ENCODE assay signal across 22 cellular contexts in genomic region chr9:108783318-108784127, GRCh38.
DNase-seq lines count a peak whose midpoint lies in the region; ATAC-seq, FAIRE-seq and TF ChIP-seq lines count a peak whose summit lies in the region.
"Had no signal": no experiment of that assay in that cellular context is flagged by ENCODE, and none has a peak within 500 bp of the region (broad histone marks: within the 10 kb centered on the region; RNA-seq: fewer than 3 reads in every experiment).

No MANE protein-coding gene starts in this region.

- no peak for FAIRE-seq in pancreas (lab: Jason Lieb, UNC)
- FAIRE-seq: GM12878, TTC549 had no signal

- intact Hi-C loops in pancreas (cut with DNase I) = no loop called here

- H3K9me3 ChIP-seq in mesodermal cell (ENCODE audit: control insufficient read depth, low read length) (no peaks in the 10 kb centered on the region), subcutaneous abdominal adipose tissue (ENCODE audit: control insufficient read depth in 5 of 5, low read length in 5 of 5) (no peaks in the 10 kb centered on the region), pancreas (no peaks in the 10 kb centered on the region)

- no peak for TF ChIP-seq CTCF in pancreas (IDR thresholded peaks at IDR 0.05)

- ATAC-seq in pancreas = no peak
- no peak for ATAC-seq in left lobe of liver
- ATAC-seq: GM12878, Panc1, SK-N-SH treated with all-trans-retinoic acid at 6 μM for 48 hours had no signal

- H3K4me1 ChIP-seq in mesodermal cell (ENCODE audit: control insufficient read depth, insufficient read depth, low read length, poor library complexity, severe bottlenecking) (peaks cover 35% of the 10 kb centered on the region), subcutaneous abdominal adipose tissue (ENCODE audit: control insufficient read depth in 5 of 5, insufficient read depth in 5 of 5, low read length in 5 of 5) (peaks cover 4 to 37% (median 35%) of the 10 kb centered on the region in 5 donors), pancreas (no peaks in the 10 kb centered on the region)

- H3K4me3 ChIP-seq in mesodermal cell (ENCODE audit: extremely low read depth, insufficient read depth, low read length, poor library complexity, severe bottlenecking) = no peak overlapping the region
- H3K4me3 ChIP-seq in subcutaneous abdominal adipose tissue (ENCODE audit: low read depth in 1 of 5, low read length in 5 of 5) = peak overlapping the region in 2 of 5 donors; percentile 20 to 37
- no peak overlapping the region for H3K4me3 ChIP-seq in pancreas
- H3K4me3 ChIP-seq: GM12878 had no signal

- H3K27ac ChIP-seq in mesodermal cell (ENCODE audit: low read depth, low read length, severe bottlenecking) (peak overlapping the region; percentile 60), subcutaneous abdominal adipose tissue (ENCODE audit: low read depth, low read length) (peak overlapping the region; percentile 49), pancreas (no peak overlapping the region)
- H3K27ac ChIP-seq: epithelial cell of prostate had no signal

- H3K27me3 ChIP-seq in subcutaneous abdominal adipose tissue (ENCODE audit: control insufficient read depth in 5 of 5, insufficient read depth in 4 of 5, low read length in 5 of 5) (peaks cover 0 to 3% (median 0%) of the 10 kb centered on the region in 5 donors), pancreas (no peaks in the 10 kb centered on the region)

- no peak overlapping the region for H3K9ac ChIP-seq in subcutaneous abdominal adipose tissue (ENCODE audit: low read length in 5 of 5)

- H3K36me3 ChIP-seq in mesodermal cell (ENCODE audit: control insufficient read depth, insufficient read depth, low read length) (no peaks in the 10 kb centered on the region), subcutaneous abdominal adipose tissue (ENCODE audit: control insufficient read depth in 5 of 5, insufficient read depth in 5 of 5, low read length in 5 of 5) (no peaks in the 10 kb centered on the region), pancreas (no peaks in the 10 kb centered on the region)

- DNase-seq in NCI-H2171 treated with DMSO at 0.1 percent for 48 hours (lab: John Stamatoyannopoulos, UW) = peak; percentile 76
- peak; percentile 12 for DNase-seq in dermis blood vessel endothelial cell
- no peak for DNase-seq in COR-L47 (lab: John Stamatoyannopoulos, UW)
- no peak for DNase-seq in pancreas
- no peak for DNase-seq in left lobe of liver (ENCODE audit: low spot score)
- DNase-seq: activated CD4-positive, alpha-beta T cell treated with anti-CD3 and anti-CD28 coated beads, Interleukin-2, amount 50 U/mL, for 1 hour; activated naive CD4-positive, alpha-beta T cell treated with anti-CD3 and anti-CD28 coated beads, Interleukin-2, amount 10 ng/mL, durations not matched to agents 7 days and 5 days; activated T-cell treated with anti-CD3 and anti-CD28 coated beads for 4 hours; cortex of kidney; H7; immature natural killer cell; NCI-H1048; NCI-H2081 treated with DMSO at 0.1 percent for 48 hours; NCI-H82; stimulated activated CD4-positive, alpha-beta T cell treated with anti-CD3 and anti-CD28 coated beads, Interleukin-4, amount 100 ng/mL, for 1 hour had no signal

- WGBS in mesodermal cell (ENCODE audit: insufficient coverage in 2 of 2), 2 experiments = 88 to 92% methylated on average over 7 to 13 of the region's 17 CpGs
- WGBS in pancreas, 2 donors = 54 to 55% methylated on average over 17 of the region's 17 CpGs

Comparison
In these comparisons a context has a peak if more than half of its experiments do, and no peak if none do; other contexts are left out.
1. DNase-seq: peak in NCI-H2171 treated with DMSO at 0.1 percent for 48 hours (single experiment) and dermis blood vessel endothelial cell (single experiment); none in COR-L47 (single experiment), pancreas (0 of 6) and left lobe of liver (single experiment).
2. H3K27ac ChIP-seq: peak in mesodermal cell (single experiment) and subcutaneous abdominal adipose tissue (single experiment); none in pancreas (0 of 4).